In genomic region chr20:51255417-51255816, GRCh38 we compare ENCODE assay signal across 25 cellular contexts.
"Had no signal": no experiment of that assay in that cellular context is flagged by ENCODE, and none has a peak within 500 bp of the region (broad histone marks: within the 10 kb centered on the region; RNA-seq: fewer than 3 reads in every experiment).

No MANE protein-coding gene starts in this region.

- H3K4me1 ChIP-seq: gastroesophageal sphincter had no signal

- H3K27ac ChIP-seq: brain microvascular endothelial cell, epithelial cell of prostate, esophagus squamous epithelium, gastroesophageal sphincter, WERI-Rb-1 had no signal

- H3K4me3 Mint-ChIP-seq: activated B cell treated with CpG ODN at 0.5 μM for 24 hours; activated CD8-positive, alpha-beta T cell treated with anti-CD3 and anti-CD28 coated beads for 36 hours; activated naive CD8-positive, alpha-beta T cell; activated T-cell treated with anti-CD3 and anti-CD28 coated beads, Interleukin-2, amount 50 U/mL, for 4 hours; activated T-helper 17 cell treated with anti-CD3 and anti-CD28 coated beads, Interleukin-2, amount 50 U/mL, for 72 hours had no signal

- DNase-seq: activated B cell treated with CpG ODN at 0.5 μM for 24 hours; activated CD4-positive, alpha-beta T cell treated with anti-CD3 and anti-CD28 coated beads for 48 hours; activated CD4-positive, alpha-beta T cell treated with anti-CD3 and anti-CD28 coated beads, Interleukin-2, amount 50 U/mL, for 1 hour; activated CD4-positive, alpha-beta T cell treated with anti-CD3 and anti-CD28 coated beads, Interleukin-2, amount 50 U/mL, for 48 hours; activated CD8-positive, alpha-beta memory T cell treated with anti-CD3 and anti-CD28 coated beads for 24 hours; activated CD8-positive, alpha-beta T cell treated with anti-CD3 and anti-CD28 coated beads for 36 hours; activated effector memory CD4-positive, alpha-beta T cell treated with Interleukin-2 at 50 U/mL for 16 hours; activated gamma-delta T cell treated with Interleukin-2 at 50 U/mL for 16 hours; activated naive CD4-positive, alpha-beta T cell treated with anti-CD3 and anti-CD28 coated beads, Interleukin-2, amount 50 U/mL, for 16 hours; activated naive CD4-positive, alpha-beta T cell treated with Interleukin-2 at 50 U/mL for 16 hours; activated T-cell treated with anti-CD3 and anti-CD28 coated beads, Interleukin-2, amount 50 U/mL, for 4 hours; amniotic stem cell; anterior cingulate cortex; brain microvascular endothelial cell; cortex of kidney; dermis blood vessel endothelial cell; effector CD4-positive, alpha-beta T cell; esophagus squamous epithelium; foreskin melanocyte; WERI-Rb-1 had no signal

- H3K36me3 ChIP-seq: brain microvascular endothelial cell, esophagus squamous epithelium, gastroesophageal sphincter, WERI-Rb-1 had no signal

- ATAC-seq: activated CD4-positive, CD25-positive, alpha-beta regulatory T cell treated with anti-CD3 and anti-CD28 coated beads, Interleukin-2, amount 50 U/mL, for 24 hours; activated CD8-positive, alpha-beta T cell treated with anti-CD3 and anti-CD28 coated beads for 36 hours; activated T-cell treated with anti-CD3 and anti-CD28 coated beads, Interleukin-2, amount 50 U/mL, for 4 hours; activated T-helper 17 cell treated with anti-CD3 and anti-CD28 coated beads, Interleukin-2, amount 50 U/mL, for 72 hours; gastroesophageal sphincter had no signal

- H3K27ac Mint-ChIP-seq: activated B cell treated with CpG ODN at 0.5 μM for 24 hours; activated CD8-positive, alpha-beta T cell treated with anti-CD3 and anti-CD28 coated beads for 36 hours; activated naive CD8-positive, alpha-beta T cell; activated T-helper 17 cell treated with anti-CD3 and anti-CD28 coated beads, Interleukin-2, amount 50 U/mL, for 72 hours had no signal

- H3K36me3 Mint-ChIP-seq: activated naive CD8-positive, alpha-beta T cell had no signal

- H3K4me1 Mint-ChIP-seq: activated B cell treated with CpG ODN at 0.5 μM for 24 hours had no signal

- H3K4me3 ChIP-seq: esophagus squamous epithelium, gastroesophageal sphincter had no signal

- H3K9me3 Mint-ChIP-seq: activated B cell treated with CpG ODN at 0.5 μM for 24 hours; activated CD8-positive, alpha-beta T cell treated with anti-CD3 and anti-CD28 coated beads for 36 hours; activated T-cell treated with anti-CD3 and anti-CD28 coated beads, Interleukin-2, amount 50 U/mL, for 4 hours; activated T-helper 17 cell treated with anti-CD3 and anti-CD28 coated beads, Interleukin-2, amount 50 U/mL, for 72 hours had no signal

- H3K27me3 ChIP-seq: brain microvascular endothelial cell had no signal

- H3K9me3 ChIP-seq: esophagus squamous epithelium, gastroesophageal sphincter had no signal
